In the genomic region with DNA sequence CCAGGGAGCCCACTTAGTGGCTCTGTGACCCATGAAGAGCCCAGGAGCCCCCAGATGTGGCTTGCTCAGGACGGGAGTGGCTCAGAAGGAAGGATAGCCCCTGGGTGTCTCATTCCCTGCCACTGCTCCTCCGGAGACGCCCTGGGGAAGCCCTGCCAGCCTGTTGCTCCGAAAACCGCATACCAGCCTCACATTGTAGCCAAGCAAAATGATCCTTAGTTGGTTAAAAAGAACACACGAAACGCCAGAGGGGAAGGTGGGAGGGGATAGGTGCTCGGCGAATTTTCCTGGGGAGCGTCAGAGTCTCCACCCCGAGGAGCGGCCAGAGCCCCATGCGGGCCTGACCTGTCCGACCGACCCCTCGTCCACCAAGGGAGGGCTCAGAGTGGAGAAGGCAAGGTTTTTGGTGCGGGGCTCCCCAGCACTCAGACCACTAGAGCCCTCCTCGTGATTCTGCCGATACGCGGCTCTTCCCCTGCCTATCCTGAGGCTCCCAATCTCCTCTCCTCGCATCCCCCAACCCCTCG, we compare ENCODE assay signal across 9 cellular contexts. TPM values are rescaled to one million over a fixed set of nuclear protein-coding genes. Genes with fewer than 3 reads are reported as not detected.
DNase-seq lines count a peak whose midpoint lies in the region; ATAC-seq and TF ChIP-seq lines count a peak whose summit lies in the region.
"Had no signal": no experiment of that assay in that cellular context is flagged by ENCODE, and none has a peak within 500 bp of the region (broad histone marks: within the 10 kb centered on the region; RNA-seq: fewer than 3 reads in every experiment).

No MANE protein-coding gene starts in this region.

- H3K4me3 Mint-ChIP-seq in activated naive CD4-positive, alpha-beta T cell treated with anti-CD3 and anti-CD28 coated beads, Interleukin-2, amount 50 U/mL, for 24 hours = peak overlapping the region; percentile 66
- H3K4me3 Mint-ChIP-seq in endodermal cell = peak overlapping the region; percentile 62

- DNase-seq in activated naive CD4-positive, alpha-beta T cell treated with Interleukin-2 at 50 U/mL for 16 hours = no peak
- DNase-seq in endodermal cell (no peak), vagina (ENCODE audit: extremely low spot score in 2 of 2) (no peak), HK-2 (ENCODE audit: unreplicated experiment) (no peak)

- H3K27me3 ChIP-seq in endodermal cell (ENCODE audit: control insufficient read depth, insufficient read depth, low read length, poor library complexity, severe bottlenecking) = peaks cover 19% of the 10 kb centered on the region
- no peaks in the 10 kb centered on the region for H3K27me3 ChIP-seq in muscle layer of colon (ENCODE audit: control insufficient read depth in 1 of 2, insufficient read depth in 2 of 2, low read length in 2 of 2)
- H3K27me3 ChIP-seq in vagina = no peaks in the 10 kb centered on the region

- TF ChIP-seq CTCF in endodermal cell (conservative IDR thresholded peaks at IDR 0.05) (no peak), vagina (IDR thresholded peaks at IDR 0.05) (no peak)

- no peaks in the 10 kb centered on the region for H3K9me3 Mint-ChIP-seq in activated naive CD4-positive, alpha-beta T cell treated with anti-CD3 and anti-CD28 coated beads, Interleukin-2, amount 50 U/mL, for 24 hours
- no peaks in the 10 kb centered on the region for H3K9me3 Mint-ChIP-seq in endodermal cell

- H3K4me1 ChIP-seq in endodermal cell (ENCODE audit: control insufficient read depth, insufficient read depth, low read length) (no peaks in the 10 kb centered on the region), muscle layer of colon (ENCODE audit: insufficient read depth, low read length) (peaks cover 29% of the 10 kb centered on the region), vagina (peaks cover 42% of the 10 kb centered on the region)

- ATAC-seq in GM18861 (IDR thresholded peaks at IDR 0.05; ENCODE audit: unreplicated experiment) = no peak
- ATAC-seq in HG03571 (IDR thresholded peaks at IDR 0.05; ENCODE audit: unreplicated experiment) = no peak

- TF ChIP-seq POLR2A in vagina (IDR thresholded peaks at IDR 0.05) = no peak

- peaks cover 8% of the 10 kb centered on the region for H3K4me1 Mint-ChIP-seq in activated naive CD4-positive, alpha-beta T cell treated with anti-CD3 and anti-CD28 coated beads, Interleukin-2, amount 50 U/mL, for 24 hours
- peaks cover 23% of the 10 kb centered on the region for H3K4me1 Mint-ChIP-seq in endodermal cell

- 5 to 7% methylated on average over 3 to 22 of the region's 23 CpGs for WGBS in endodermal cell (ENCODE audit: insufficient coverage in 1 of 2, insufficient read length in 1 of 2), 2 experiments

- no peak overlapping the region for H3K9ac ChIP-seq in endodermal cell (ENCODE audit: extremely low read depth, low read length, poor library complexity, severe bottlenecking)
- H3K9ac ChIP-seq in muscle layer of colon (ENCODE audit: low read length) = peak overlapping the region; percentile 28
- H3K9ac ChIP-seq: KMS-11 had no signal

- H3K27me3 Mint-ChIP-seq in activated naive CD4-positive, alpha-beta T cell treated with anti-CD3 and anti-CD28 coated beads, Interleukin-2, amount 50 U/mL, for 24 hours = peaks cover 9% of the 10 kb centered on the region
- H3K27me3 Mint-ChIP-seq in endodermal cell (ENCODE audit: insufficient read depth) = peaks cover 15% of the 10 kb centered on the region

- H3K36me3 ChIP-seq in endodermal cell (ENCODE audit: control insufficient read depth, insufficient read depth, low read length) (no peaks in the 10 kb centered on the region), muscle layer of colon (ENCODE audit: insufficient read depth, low read length) (peaks cover 12% of the 10 kb centered on the region), vagina (peaks cover 0 to 8% of the 10 kb centered on the region in 2 donors)

- H3K4me3 ChIP-seq in endodermal cell (ENCODE audit: low read length) = peak overlapping the region; percentile 73
- peak overlapping the region in 1 of 2 donors; percentile 51 for H3K4me3 ChIP-seq in muscle layer of colon (ENCODE audit: low read depth in 1 of 2, low read length in 2 of 2)
- peak overlapping the region; percentile 65 to 73 for H3K4me3 ChIP-seq in vagina

- peaks cover 3% of the 10 kb centered on the region for H3K36me3 Mint-ChIP-seq in activated naive CD4-positive, alpha-beta T cell treated with anti-CD3 and anti-CD28 coated beads, Interleukin-2, amount 50 U/mL, for 24 hours
- H3K36me3 Mint-ChIP-seq in endodermal cell (ENCODE audit: low read depth) = no peaks in the 10 kb centered on the region

- intact Hi-C loops in vagina (cut with DNase I) = loop anchor here (5.0 to 10.0 kb wide), 2 partner anchors 39 to 102 kb away; partner anchors contain the start of genes ALG9, CFAP68, DIXDC1 and FDXACB1

- no peak overlapping the region for H3K27ac ChIP-seq in endodermal cell (ENCODE audit: low read depth, low read length)
- peak overlapping the region; percentile 74 for H3K27ac ChIP-seq in muscle layer of colon (ENCODE audit: low read depth, low read length)
- H3K27ac ChIP-seq in vagina = peak overlapping the region; percentile 96
- H3K27ac ChIP-seq: KMS-11 had no signal

- no peak overlapping the region for H3K27ac Mint-ChIP-seq in activated naive CD4-positive, alpha-beta T cell treated with anti-CD3 and anti-CD28 coated beads, Interleukin-2, amount 50 U/mL, for 24 hours
- H3K27ac Mint-ChIP-seq in endodermal cell = peak overlapping the region; percentile 13

- no peaks in the 10 kb centered on the region for H3K9me3 ChIP-seq in endodermal cell (ENCODE audit: control insufficient read depth, low read length)
- no peaks in the 10 kb centered on the region for H3K9me3 ChIP-seq in muscle layer of colon (ENCODE audit: low read length)
- H3K9me3 ChIP-seq in vagina = no peaks in the 10 kb centered on the region

RNA-seq across cellular contexts. Expression of gene DIXDC1, which starts 39.5 kb away (rescaled TPM):
- total RNA-seq in endodermal cell (10 to 100 TPM; 12.0 to 14.5 TPM), vagina (36.8 TPM)
- polyA plus RNA-seq in endodermal cell (2013, experiment 1 of 2) = 19.3 TPM
- polyA plus RNA-seq in endodermal cell (2013, experiment 2 of 2) = 18.9 TPM

RNA-seq across cellular contexts. Expression of gene DLAT, which starts 48.5 kb away (rescaled TPM):
- total RNA-seq in endodermal cell = 10 to 100 TPM; 46.1 to 53.2 TPM
- polyA plus RNA-seq in endodermal cell (2013, experiment 1 of 2) = 43.6 TPM
- 41.4 TPM for polyA plus RNA-seq in endodermal cell (2013, experiment 2 of 2)
- total RNA-seq in vagina = 19.4 TPM

RNA-seq across cellular contexts. Expression of gene C11orf52, which starts 58.0 kb away (rescaled TPM):
- total RNA-seq in endodermal cell (1 to 10 TPM; 2.6 to 3.8 TPM), vagina (1.5 TPM)
- polyA plus RNA-seq in endodermal cell (2013, experiment 1 of 2) = 0.28 TPM
- 0.66 TPM for polyA plus RNA-seq in endodermal cell (2013, experiment 2 of 2)
